In the genomic region with DNA sequence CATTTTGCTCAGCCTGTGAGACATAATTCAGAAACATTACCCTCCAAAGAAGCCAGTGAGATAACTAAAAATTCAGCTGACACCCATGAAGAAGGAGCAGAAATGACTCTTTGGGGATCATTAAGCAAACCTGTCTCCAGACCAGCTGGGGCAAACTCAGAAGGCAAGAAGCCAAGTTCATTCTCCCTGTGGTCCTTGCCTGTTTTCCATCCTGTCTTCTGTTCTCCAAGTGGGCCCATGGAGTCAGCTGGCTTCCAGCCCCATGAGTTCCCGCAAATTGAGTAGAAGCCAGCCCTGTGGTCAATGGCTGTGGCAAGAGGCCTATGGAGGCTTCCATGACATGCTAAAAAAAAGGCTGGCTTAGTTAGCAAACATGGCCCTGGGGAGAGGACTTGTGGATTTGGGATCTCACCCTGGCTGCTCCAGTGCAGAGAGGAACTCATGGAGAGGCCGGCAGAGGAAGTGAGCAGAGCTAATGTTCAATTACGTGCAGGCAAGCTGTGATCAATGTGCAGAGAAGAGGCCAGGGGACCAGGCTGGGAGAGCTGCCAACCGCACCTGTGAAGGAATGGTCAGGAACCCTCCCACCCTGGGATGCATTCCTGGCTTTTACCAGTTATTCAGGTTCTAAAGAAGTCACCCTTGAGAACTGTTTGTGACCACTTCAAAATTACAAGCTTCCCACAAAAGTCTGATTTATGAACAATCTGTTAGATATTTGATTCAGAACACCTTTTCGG, we compare ENCODE assay signal across 17 cellular contexts.
DNase-seq lines count a peak whose midpoint lies in the region; ATAC-seq, FAIRE-seq and TF ChIP-seq lines count a peak whose summit lies in the region.
"Had no signal": no experiment of that assay in that cellular context is flagged by ENCODE, and none has a peak within 500 bp of the region (broad histone marks: within the 10 kb centered on the region; RNA-seq: fewer than 3 reads in every experiment).

No MANE protein-coding gene starts in this region.

- intact Hi-C loops in posterior vena cava (cut with DNase I): no loop called here
- intact Hi-C loops in activated CD4-positive, alpha-beta T cell treated with anti-CD3 and anti-CD28 coated beads for 36 hours (cut with DNase I, micrococcal nuclease): no loop called here
- intact Hi-C loops in CD14-positive monocyte (cut with micrococcal nuclease): no loop called here

- no peak for TF ChIP-seq POLR2A in A549 (IDR thresholded peaks at IDR 0.05; ENCODE audit: low read length)

- no peaks in the 10 kb centered on the region for H3K9me3 Mint-ChIP-seq in chondrocyte (ENCODE audit: low read depth)
- no peaks in the 10 kb centered on the region for H3K9me3 Mint-ChIP-seq in activated CD4-positive, alpha-beta T cell treated with anti-CD3 and anti-CD28 coated beads for 36 hours (ENCODE audit: low read depth)
- H3K9me3 Mint-ChIP-seq in CD14-positive monocyte: no peaks in the 10 kb centered on the region

- peak; percentile 39 for FAIRE-seq in A549 (lab: Jason Lieb, UNC)

- POLR2A ChIA-PET in A549 (lab: Yijun Ruan, JAX): no interaction called here
- POLR2A ChIA-PET in activated CD4-positive, alpha-beta T cell treated with anti-CD3 and anti-CD28 coated beads for 36 hours (lab: Charles Lee): interaction anchor here (0.5 kb wide), 1 partner anchor 20 kb away, joined by 3 read pairs; no protein-coding TSS in a partner anchor

- H3K27me3 Mint-ChIP-seq in chondrocyte (ENCODE audit: low read depth) (no peaks in the 10 kb centered on the region), CD14-positive monocyte (ENCODE audit: low read depth in 3 of 3) (peaks cover 4 to 10% (median 5%) of the 10 kb centered on the region in 3 donors)
- no peaks in the 10 kb centered on the region for H3K27me3 Mint-ChIP-seq in activated CD4-positive, alpha-beta T cell treated with anti-CD3 and anti-CD28 coated beads for 36 hours

- H3K4me1 ChIP-seq in A549: no peaks in the 10 kb centered on the region

- H3K27ac ChIP-seq in A549: no peak overlapping the region
- H3K27ac ChIP-seq: C4-2B had no signal

- CTCF ChIA-PET in A549 (lab: Yijun Ruan, JAX): interaction anchor here (1.0 to 2.0 kb wide), 4 partner anchors 10 to 24 kb away, joined by 3 to 9 read pairs (median 4); no protein-coding TSS in a partner anchor
- CTCF ChIA-PET in activated CD4-positive, alpha-beta T cell treated with anti-CD3 and anti-CD28 coated beads for 36 hours (lab: Charles Lee): interaction anchor here (0.7 kb wide), 1 partner anchor 423 kb away, joined by 3 read pairs; no protein-coding TSS in a partner anchor

- DNase-seq in A549 (ENCODE audit: low read depth in 1 of 2, low spot score in 1 of 2) (no peak), RPMI7951 (ENCODE audit: low read depth) (peak; percentile 66), chondrocyte (ENCODE audit: low spot score) (peak; percentile 17), posterior vena cava (ENCODE audit: low spot score) (peak; percentile 8), G401 (ENCODE audit: low spot score) (no peak), CD14-positive monocyte (ENCODE audit: low spot score) (no peak)
- no peak for DNase-seq in activated CD4-positive, alpha-beta T cell treated with anti-CD3 and anti-CD28 coated beads for 36 hours
- no peak for DNase-seq in stimulated activated naive CD8-positive, alpha-beta T cell treated with anti-CD3 and anti-CD28 coated beads, Interleukin-15, Interleukin-2, amounts not matched to agents 100 U/mL and 50 U/mL, for 24 hours
- DNase-seq: 8988T, KBM-7, NCI-H1105, NCI-H2029 treated with DMSO at 0.1 percent for 48 hours, NCI-H524 treated with DMSO at 0.1 percent for 48 hours, NCI-H82 had no signal

- TF ChIP-seq EP300 in A549 (IDR thresholded peaks at IDR 0.05): no peak

- in situ Hi-C loops in G401 (cut with HindIII; ENCODE audit: low sequenced_read_pairs): no loop called here

- H3K4me3 ChIP-seq in A549: no peak overlapping the region

- H3K4me3 Mint-ChIP-seq in chondrocyte (ENCODE audit: unreplicated experiment): no peak overlapping the region
- H3K4me3 Mint-ChIP-seq in activated CD4-positive, alpha-beta T cell treated with anti-CD3 and anti-CD28 coated beads for 36 hours: no peak overlapping the region
- no peak overlapping the region for H3K4me3 Mint-ChIP-seq in CD14-positive monocyte

- no peak for ATAC-seq in A549
- no peak for ATAC-seq in activated CD4-positive, alpha-beta T cell treated with anti-CD3 and anti-CD28 coated beads for 36 hours
- no peak for ATAC-seq in stimulated activated naive CD8-positive, alpha-beta T cell treated with anti-CD3 and anti-CD28 coated beads, Interleukin-15, Interleukin-2, amounts not matched to agents 100 U/mL and 50 U/mL, for 24 hours
- ATAC-seq: Panc1, Right ventricle myocardium inferior had no signal

- peaks cover 15% of the 10 kb centered on the region for H3K4me1 Mint-ChIP-seq in chondrocyte (ENCODE audit: low read depth)
- H3K4me1 Mint-ChIP-seq in activated CD4-positive, alpha-beta T cell treated with anti-CD3 and anti-CD28 coated beads for 36 hours: no peaks in the 10 kb centered on the region
- H3K4me1 Mint-ChIP-seq in CD14-positive monocyte: no peaks in the 10 kb centered on the region

- H3K27ac Mint-ChIP-seq in chondrocyte (ENCODE audit: unreplicated experiment): no peak overlapping the region
- H3K27ac Mint-ChIP-seq in activated CD4-positive, alpha-beta T cell treated with anti-CD3 and anti-CD28 coated beads for 36 hours: no peak overlapping the region
- no peak overlapping the region for H3K27ac Mint-ChIP-seq in CD14-positive monocyte

- H3K4me2 ChIP-seq in A549: no peak overlapping the region

- TF ChIP-seq RAD21 in A549 (conservative IDR thresholded peaks at IDR 0.05 in 1 of 2, IDR thresholded peaks at IDR 0.05 in 1 of 2): no peak

- 0 out of 3 replicates have a peak, but pooled peaks cover 4% of the 10 kb centered on the region for H3K9me3 ChIP-seq in A549

- H3K36me3 Mint-ChIP-seq in chondrocyte (ENCODE audit: low read depth) (no peaks in the 10 kb centered on the region), CD14-positive monocyte (no peaks in the 10 kb centered on the region)
- no peaks in the 10 kb centered on the region for H3K36me3 Mint-ChIP-seq in activated CD4-positive, alpha-beta T cell treated with anti-CD3 and anti-CD28 coated beads for 36 hours (ENCODE audit: low read depth)

- 47% methylated on average over 5 of the region's 5 CpGs for WGBS in A549 (ENCODE audit: missing lambda C conversion rate)

- TF ChIP-seq CTCF in A549 (IDR thresholded peaks at IDR 0.05) (no peak), chondrocyte (IDR thresholded peaks at IDR 0.05) (no peak), CD14-positive monocyte (IDR thresholded peaks at IDR 0.05) (no peak)

TF ChIP-seq in A549, 52 proteins besides CTCF, POLR2A, EP300 and RAD21 (continues in another document):
- TF ChIP-seq BHLHE40 (IDR thresholded peaks at IDR 0.05; ENCODE audit: low read depth, low read length): no peak
- TF ChIP-seq NFE2L2 (conservative IDR thresholded peaks at IDR 0.05; ENCODE audit: low read length): no peak
- TF ChIP-seq, protein P1, sequence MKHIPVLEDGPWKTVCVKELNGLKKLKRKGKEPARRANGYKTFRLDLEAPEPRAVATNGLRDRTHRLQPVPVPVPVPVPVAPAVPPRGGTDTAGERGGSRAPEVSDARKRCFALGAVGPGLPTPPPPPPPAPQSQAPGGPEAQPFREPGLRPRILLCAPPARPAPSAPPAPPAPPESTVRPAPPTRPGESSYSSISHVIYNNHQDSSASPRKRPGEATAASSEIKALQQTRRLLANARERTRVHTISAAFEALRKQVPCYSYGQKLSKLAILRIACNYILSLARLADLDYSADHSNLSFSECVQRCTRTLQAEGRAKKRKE (CRISPR knock-in tag; IDR thresholded peaks at IDR 0.05; ENCODE audit: low read depth): no peak
- TF ChIP-seq GATA3 (IDR thresholded peaks at IDR 0.05; ENCODE audit: borderline replicate concordance): no peak
- no peak for TF ChIP-seq HDAC2 (IDR thresholded peaks at IDR 0.05)
- TF ChIP-seq, protein P2, sequence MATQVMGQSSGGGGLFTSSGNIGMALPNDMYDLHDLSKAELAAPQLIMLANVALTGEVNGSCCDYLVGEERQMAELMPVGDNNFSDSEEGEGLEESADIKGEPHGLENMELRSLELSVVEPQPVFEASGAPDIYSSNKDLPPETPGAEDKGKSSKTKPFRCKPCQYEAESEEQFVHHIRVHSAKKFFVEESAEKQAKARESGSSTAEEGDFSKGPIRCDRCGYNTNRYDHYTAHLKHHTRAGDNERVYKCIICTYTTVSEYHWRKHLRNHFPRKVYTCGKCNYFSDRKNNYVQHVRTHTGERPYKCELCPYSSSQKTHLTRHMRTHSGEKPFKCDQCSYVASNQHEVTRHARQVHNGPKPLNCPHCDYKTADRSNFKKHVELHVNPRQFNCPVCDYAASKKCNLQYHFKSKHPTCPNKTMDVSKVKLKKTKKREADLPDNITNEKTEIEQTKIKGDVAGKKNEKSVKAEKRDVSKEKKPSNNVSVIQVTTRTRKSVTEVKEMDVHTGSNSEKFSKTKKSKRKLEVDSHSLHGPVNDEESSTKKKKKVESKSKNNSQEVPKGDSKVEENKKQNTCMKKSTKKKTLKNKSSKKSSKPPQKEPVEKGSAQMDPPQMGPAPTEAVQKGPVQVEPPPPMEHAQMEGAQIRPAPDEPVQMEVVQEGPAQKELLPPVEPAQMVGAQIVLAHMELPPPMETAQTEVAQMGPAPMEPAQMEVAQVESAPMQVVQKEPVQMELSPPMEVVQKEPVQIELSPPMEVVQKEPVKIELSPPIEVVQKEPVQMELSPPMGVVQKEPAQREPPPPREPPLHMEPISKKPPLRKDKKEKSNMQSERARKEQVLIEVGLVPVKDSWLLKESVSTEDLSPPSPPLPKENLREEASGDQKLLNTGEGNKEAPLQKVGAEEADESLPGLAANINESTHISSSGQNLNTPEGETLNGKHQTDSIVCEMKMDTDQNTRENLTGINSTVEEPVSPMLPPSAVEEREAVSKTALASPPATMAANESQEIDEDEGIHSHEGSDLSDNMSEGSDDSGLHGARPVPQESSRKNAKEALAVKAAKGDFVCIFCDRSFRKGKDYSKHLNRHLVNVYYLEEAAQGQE (IDR thresholded peaks at IDR 0.05): no peak
- TF ChIP-seq ZC3H11A (IDR thresholded peaks at IDR 0.05): no peak
- no peak for TF ChIP-seq CHD4 (IDR thresholded peaks at IDR 0.05; ENCODE audit: borderline replicate concordance)
- no peak for TF ChIP-seq HOXB13 (CRISPR knock-in tag; IDR thresholded peaks at IDR 0.05; ENCODE audit: low read depth)
- no peak for TF ChIP-seq JUN (IDR thresholded peaks at IDR 0.05)
- no peak for TF ChIP-seq MAFK (IDR thresholded peaks at IDR 0.05; ENCODE audit: partially characterized antibody)
- no peak for TF ChIP-seq CBX8 (IDR thresholded peaks at IDR 0.05)
- TF ChIP-seq, protein P3, sequence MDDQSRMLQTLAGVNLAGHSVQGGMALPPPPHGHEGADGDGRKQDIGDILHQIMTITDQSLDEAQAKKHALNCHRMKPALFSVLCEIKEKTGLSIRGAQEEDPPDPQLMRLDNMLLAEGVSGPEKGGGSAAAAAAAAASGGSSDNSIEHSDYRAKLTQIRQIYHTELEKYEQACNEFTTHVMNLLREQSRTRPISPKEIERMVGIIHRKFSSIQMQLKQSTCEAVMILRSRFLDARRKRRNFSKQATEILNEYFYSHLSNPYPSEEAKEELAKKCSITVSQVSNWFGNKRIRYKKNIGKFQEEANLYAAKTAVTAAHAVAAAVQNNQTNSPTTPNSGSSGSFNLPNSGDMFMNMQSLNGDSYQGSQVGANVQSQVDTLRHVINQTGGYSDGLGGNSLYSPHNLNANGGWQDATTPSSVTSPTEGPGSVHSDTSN (IDR thresholded peaks at IDR 0.05): no peak

Comparison
In these comparisons a context has a peak if more than half of its experiments do, and no peak if none do; other contexts are left out.
1. DNase-seq: peak in RPMI7951 (single experiment), chondrocyte (single experiment) and posterior vena cava (single experiment); none in A549 (0 of 2), activated CD4-positive, alpha-beta T cell treated with anti-CD3 and anti-CD28 coated beads for 36 hours (single experiment), G401 (single experiment), stimulated activated naive CD8-positive, alpha-beta T cell treated with anti-CD3 and anti-CD28 coated beads, Interleukin-15, Interleukin-2, amounts not matched to agents 100 U/mL and 50 U/mL, for 24 hours (single experiment) and CD14-positive monocyte (single experiment).